9 cellular contexts compared by ENCODE assay signal in the genomic region with DNA sequence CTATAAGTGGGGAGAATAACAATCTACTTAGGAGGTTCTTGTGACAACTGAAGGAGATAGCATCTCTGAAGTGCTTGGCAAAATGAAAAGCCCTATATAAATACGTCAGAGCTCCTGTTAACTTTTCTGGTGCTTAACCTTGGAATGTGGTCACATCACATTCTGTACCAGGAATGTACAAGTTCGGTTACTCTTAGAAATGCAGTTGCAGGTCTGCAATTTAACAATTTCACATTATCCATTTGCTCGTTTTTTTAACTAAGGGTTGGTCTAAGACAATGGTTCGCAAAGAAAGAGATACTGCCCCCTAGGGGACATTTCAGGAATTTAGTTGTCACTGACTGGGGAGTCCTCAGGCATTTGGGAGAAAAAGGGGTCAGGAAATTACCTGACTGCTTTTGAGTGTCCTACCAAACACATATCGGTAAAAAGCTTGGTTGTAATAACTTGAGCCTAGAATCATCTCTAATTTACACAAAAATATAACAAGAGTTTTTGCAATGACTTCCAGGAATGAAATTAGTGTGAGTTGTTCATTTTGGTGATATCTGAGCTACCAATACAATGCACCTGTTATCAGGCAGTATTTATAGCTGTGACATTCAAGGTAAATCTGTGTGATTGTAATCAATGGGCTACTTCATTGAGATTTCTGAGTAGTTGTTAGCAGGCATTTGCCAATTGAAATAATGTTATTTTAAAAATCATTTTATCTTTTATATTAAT. TPM values are rescaled to one million over a fixed set of nuclear protein-coding genes. Genes with fewer than 3 reads are reported as not detected.
DNase-seq lines count a peak whose midpoint lies in the region; ATAC-seq, FAIRE-seq and TF ChIP-seq lines count a peak whose summit lies in the region.
"Had no signal": no experiment of that assay in that cellular context is flagged by ENCODE, and none has a peak within 500 bp of the region (broad histone marks: within the 10 kb centered on the region; RNA-seq: fewer than 3 reads in every experiment).

No MANE protein-coding gene starts in this region.

- POLR2A ChIA-PET in K562 (lab: Yijun Ruan, JAX): interaction anchor here (0.6 to 0.7 kb wide), 4 partner anchors 90 to 559 kb away, joined by 3 to 5 read pairs (median 3); no protein-coding TSS in a partner anchor

- no TSS peak for BruUV-seq in K562 (replicated peaks; lab: Mats Ljungman, UMichigan)

- peak; percentile 77 to 79 for TF ChIP-seq RAD21 in K562 (CRISPR knock-in tag; conservative IDR thresholded peaks at IDR 0.05 in 1 of 2, IDR thresholded peaks at IDR 0.05 in 1 of 2)

- H3K27me3 ChIP-seq in Karpas-422 (ENCODE audit: low read length): no peaks in the 10 kb centered on the region
- H3K27me3 ChIP-seq in SJSA1 (replicated peaks): no peaks in the 10 kb centered on the region
- no peaks in the 10 kb centered on the region for H3K27me3 ChIP-seq in K562 (ENCODE audit: control insufficient read depth in 2 of 2, insufficient read depth in 2 of 2, low read length in 2 of 2)

- no peak overlapping the region for H3K4me3 Mint-ChIP-seq in immature natural killer cell
- H3K4me3 Mint-ChIP-seq: dendritic cell treated with granulocyte-macrophage colony-stimulating factor and Interleukin-4, amounts not matched to agents 40 ng/mL and 50 ng/mL, for 4 days had no signal

- H3K4me2 ChIP-seq in Karpas-422 (ENCODE audit: low read depth, low read length, poor library complexity, severe bottlenecking) (no peak overlapping the region), K562 (ENCODE audit: insufficient read depth, low read length) (peak overlapping the region; percentile 55)

- no peaks in the 10 kb centered on the region for H3K36me3 Mint-ChIP-seq in immature natural killer cell

- DNase-seq in DMS53 (lab: John Stamatoyannopoulos, UW): peak; percentile 83
- DNase-seq in GM19240 (ENCODE audit: insufficient read length, low spot score): peak; percentile 39
- DNase-seq in Karpas-422: peak; percentile 91
- DNase-seq in SJSA1 (ENCODE audit: low read depth in 1 of 2, low spot score in 2 of 2): peak; percentile 78 to 83
- DNase-seq in K562 (ENCODE audit: extremely low read depth in 1 of 4, low spot score in 3 of 4): peak; percentile 68 to 84 (median 69)
- peak; percentile 61 to 69 (median 63) for DNase-seq in immature natural killer cell
- DNase-seq in stimulated activated CD8-positive, alpha-beta memory T cell treated with anti-CD3 and anti-CD28 coated beads, Interleukin-15, amount 100 ng/mL, for 1 hour (ENCODE audit: low read depth): peak; percentile 27

- H3K27me3 Mint-ChIP-seq in immature natural killer cell (ENCODE audit: low read depth in 3 of 3): peaks cover 3 to 27% (median 7%) of the 10 kb centered on the region in 3 donors

- WGBS in K562 (ENCODE audit: insufficient coverage, low coverage, missing lambda C conversion rate): 0% methylated on average over 5 of the region's 5 CpGs

- CTCF ChIA-PET in K562 (lab: Yijun Ruan, JAX; ENCODE audit: low intra/inter-chr PET ratio): interaction anchor here (0.7 to 3.9 kb wide), 6 partner anchors 106 to 564 kb away, joined by 3 to 29 read pairs (median 3); no protein-coding TSS in a partner anchor

- peak; percentile 85 for ATAC-seq in K562
- no peak for ATAC-seq in GM19023 (IDR thresholded peaks at IDR 0.05; ENCODE audit: unreplicated experiment)

- H3K9ac ChIP-seq in Karpas-422 (ENCODE audit: low read length) (no peak overlapping the region), K562 (ENCODE audit: insufficient read depth in 1 of 2, low read depth in 2 of 2, low read length in 2 of 2) (no peak overlapping the region)

- no peak overlapping the region for H3K27ac Mint-ChIP-seq in immature natural killer cell
- H3K27ac Mint-ChIP-seq: dendritic cell treated with granulocyte-macrophage colony-stimulating factor and Interleukin-4, amounts not matched to agents 40 ng/mL and 50 ng/mL, for 4 days had no signal

- FAIRE-seq in K562 (lab: Jason Lieb, UNC): peak; percentile 87

- H3K4me3 ChIP-seq in Karpas-422 (ENCODE audit: low read length) (no peak overlapping the region), SJSA1 (no peak overlapping the region), K562 (no peak overlapping the region)

- H3K9me1 ChIP-seq in K562 (ENCODE audit: control insufficient read depth, insufficient read depth, low read length): no peaks in the 10 kb centered on the region

- H3K9me3 Mint-ChIP-seq in immature natural killer cell: no peaks in the 10 kb centered on the region
- H3K9me3 Mint-ChIP-seq: dendritic cell treated with granulocyte-macrophage colony-stimulating factor and Interleukin-4, amounts not matched to agents 40 ng/mL and 50 ng/mL, for 4 days had no signal

- no peak for TF ChIP-seq EP300 in K562 (IDR thresholded peaks at IDR 0.05; ENCODE audit: low read length)

- H3K9me3 ChIP-seq in Karpas-422 (ENCODE audit: low read length): no peaks in the 10 kb centered on the region
- H3K9me3 ChIP-seq in SJSA1 (replicated peaks): no peaks in the 10 kb centered on the region
- no peaks in the 10 kb centered on the region for H3K9me3 ChIP-seq in K562 (replicated peaks; ENCODE audit: control insufficient read depth, insufficient read depth, low read depth, low read length)

- H2AFZ ChIP-seq in Karpas-422 (ENCODE audit: low read length): no peak overlapping the region
- peak overlapping the region; percentile 70 for H2AFZ ChIP-seq in K562 (ENCODE audit: low read depth, low read length)

- no peak overlapping the region for H3K27ac ChIP-seq in Karpas-422 (ENCODE audit: low read length)
- H3K27ac ChIP-seq in SJSA1: no peak overlapping the region
- H3K27ac ChIP-seq in K562 (ENCODE audit: extremely low read depth, low read depth, low read length): no peak overlapping the region

- intact Hi-C loops in K562 (cut with micrococcal nuclease): loop anchor here (1.0 to 10.0 kb wide), 3 partner anchors 107 to 567 kb away; no protein-coding TSS in a partner anchor

- no peak for TF ChIP-seq POLR2A in K562 (conservative IDR thresholded peaks at IDR 0.05)

- H3K9me2 ChIP-seq in Karpas-422 (replicated peaks; ENCODE audit: insufficient read depth, low read length): no peaks in the 10 kb centered on the region

- peaks cover 4 to 8% of the 10 kb centered on the region in 2 donors for H3K4me1 Mint-ChIP-seq in immature natural killer cell

- H4K20me1 ChIP-seq in Karpas-422 (ENCODE audit: insufficient read depth, low read depth, low read length): no peaks in the 10 kb centered on the region
- no peaks in the 10 kb centered on the region for H4K20me1 ChIP-seq in K562 (replicated peaks; ENCODE audit: control insufficient read depth, insufficient read depth, low read length)

- peak; percentile 75 to 88 (median 80) for TF ChIP-seq CTCF in K562 (IDR thresholded peaks at IDR 0.05 in 2 of 3, conservative IDR thresholded peaks at IDR 0.05 in 1 of 3; ENCODE audit: insufficient read depth in 2 of 3, low read depth in 1 of 3, low read length in 3 of 3)

- H3K79me2 ChIP-seq in Karpas-422 (ENCODE audit: low read length) (no peaks in the 10 kb centered on the region), K562 (ENCODE audit: control insufficient read depth, insufficient read depth, low read length) (no peaks in the 10 kb centered on the region)

- H3K4me1 ChIP-seq in Karpas-422 (ENCODE audit: low read length) (peaks cover 8% of the 10 kb centered on the region), SJSA1 (replicated peaks) (peaks cover 2% of the 10 kb centered on the region; the same call in 1 of the 2 replicates), K562 (replicated peaks in 1 of 2; ENCODE audit: control insufficient read depth in 2 of 2, insufficient read depth in 2 of 2, low read length in 2 of 2) (peaks cover 0 to 13% of the 10 kb centered on the region in 2 experiments; a peak in 3 of 5 replicates)

- in situ Hi-C loops in K562 (cut with MboI): loop anchor here (10.0 kb wide), 1 partner anchor 187 kb away; no protein-coding TSS in a partner anchor

- H3K36me3 ChIP-seq in Karpas-422 (ENCODE audit: insufficient read depth, low read length): no peaks in the 10 kb centered on the region
- no peaks in the 10 kb centered on the region for H3K36me3 ChIP-seq in SJSA1
- H3K36me3 ChIP-seq in K562 (ENCODE audit: control insufficient read depth, insufficient read depth, low read length): no peaks in the 10 kb centered on the region

RNA-seq across cellular contexts. Expression of gene HBEGF, which starts 5.4 kb away (rescaled TPM):
- total RNA-seq in Karpas-422 (2014; rRNA removed; shearing (Covaris generic); ENCODE audit: low replicate concordance): 1.3 and 1.8 TPM in 2 replicates
- 44.2 and 46.9 TPM in 2 replicates for total RNA-seq in SJSA1 (2014; rRNA removed; shearing (Covaris generic))
- total RNA-seq in K562 (2011; cell fraction: chromatin; rRNA removed; ENCODE audit: low replicate concordance): 1.1 and 4.5 TPM in 2 replicates
- total RNA-seq in K562 (2011; cell fraction: nucleolus; rRNA removed): 1.7 and 2.3 TPM in 2 replicates
- 2.2 and 3.7 TPM in 2 replicates for total RNA-seq in K562 (2011; cell fraction: nucleoplasm; rRNA removed)
- 0.36 and 1.4 TPM in 2 replicates for total RNA-seq in K562 (2014; rRNA removed)
- total RNA-seq in K562 (2014; rRNA removed; fragmentation: Illumina TruSeq; extraction: Trizol): 0.47 and 0.77 TPM in 2 replicates
- total RNA-seq in K562 (2015; rRNA removed; fragmentation: Illumina TruSeq; extraction: Trizol): 0.65 and 0.75 TPM in 2 replicates
- 0.65 and 0.98 TPM in 2 replicates for total RNA-seq in K562 (2021)
- polyA plus RNA-seq in K562 (2011; rRNA removed): 0.45 and 0.60 TPM in 2 replicates
- 0.19 and 0.27 TPM in 2 replicates for polyA plus RNA-seq in K562 (2011; cell fraction: cytosol; rRNA removed)
- polyA plus RNA-seq in K562 (2011; cell fraction: nucleus; rRNA removed): 0.25 and 0.78 TPM in 2 replicates
- polyA plus RNA-seq in K562 (2012): 0.47 and 0.69 TPM in 2 replicates
- polyA plus RNA-seq in K562 (2014; fragmentation: Illumina TruSeq; extraction: Trizol): 0.79 and 1.1 TPM in 2 replicates
- polyA plus RNA-seq in K562 (2014; fragmentation: Nextera tagmentation; extraction: Ambion mirVana): under 1 TPM; 0.11 to 0.29 TPM
- polyA plus RNA-seq in K562 (2014; rRNA removed): 0.62 and 0.78 TPM in 2 replicates
- polyA minus RNA-seq in K562 (2011; rRNA and poly(A)+ RNA removed): 0.18 and 0.28 TPM in 2 replicates
- 0.38 TPM in 1 of 2 replicates, not detected in the other for polyA minus RNA-seq in K562 (2011; cell fraction: cytosol; rRNA and poly(A)+ RNA removed)
- polyA minus RNA-seq in K562 (2011; cell fraction: nucleus; rRNA and poly(A)+ RNA removed): 0.11 and 0.67 TPM in 2 replicates
- polyA plus RNA-seq in immature natural killer cell: 1 to 10 TPM in 1 of 3 donors, under 1 TPM in 1, not detected in 1; 0.80 to 2.2 TPM

RNA-seq across cellular contexts. Expression of gene SLC4A9, which starts 8.2 kb away (rescaled TPM):
- not detected in 2 replicates for total RNA-seq in Karpas-422 (2014; rRNA removed; shearing (Covaris generic); ENCODE audit: low replicate concordance)
- not detected in 2 replicates for total RNA-seq in SJSA1 (2014; rRNA removed; shearing (Covaris generic))
- 0.53 TPM in 1 of 2 replicates, not detected in the other for total RNA-seq in K562 (2011; cell fraction: chromatin; rRNA removed; ENCODE audit: low replicate concordance)
- 0.17 and 0.39 TPM in 2 replicates for total RNA-seq in K562 (2011; cell fraction: nucleolus; rRNA removed)
- total RNA-seq in K562 (2011; cell fraction: nucleoplasm; rRNA removed): 0.23 TPM in 1 of 2 replicates, not detected in the other
- total RNA-seq in K562 (2014; rRNA removed): 0.05 TPM in 1 of 2 replicates, not detected in the other
- total RNA-seq in K562 (2014; rRNA removed; fragmentation: Illumina TruSeq; extraction: Trizol): not detected in 2 replicates
- total RNA-seq in K562 (2015; rRNA removed; fragmentation: Illumina TruSeq; extraction: Trizol): not detected in 2 replicates
- not detected in 2 replicates for total RNA-seq in K562 (2021)
- polyA plus RNA-seq in K562 (2011; rRNA removed): 0.13 TPM in 1 of 2 replicates, not detected in the other
- 0.03 TPM in 1 of 2 replicates, not detected in the other for polyA plus RNA-seq in K562 (2011; cell fraction: cytosol; rRNA removed)
- 0.17 and 0.20 TPM in 2 replicates for polyA plus RNA-seq in K562 (2011; cell fraction: nucleus; rRNA removed)
- polyA plus RNA-seq in K562 (2012): 0.03 TPM in 1 of 2 replicates, not detected in the other
- polyA plus RNA-seq in K562 (2014; fragmentation: Illumina TruSeq; extraction: Trizol): not detected in 2 replicates
- not detected for polyA plus RNA-seq in K562 (2014; fragmentation: Nextera tagmentation; extraction: Ambion mirVana)
- not detected in 2 replicates for polyA plus RNA-seq in K562 (2014; rRNA removed)
- polyA minus RNA-seq in K562 (2011; rRNA and poly(A)+ RNA removed): not detected in 2 replicates
- not detected in 2 replicates for polyA minus RNA-seq in K562 (2011; cell fraction: cytosol; rRNA and poly(A)+ RNA removed)
- polyA minus RNA-seq in K562 (2011; cell fraction: nucleus; rRNA and poly(A)+ RNA removed): 0.11 and 0.13 TPM in 2 replicates
- not detected for polyA plus RNA-seq in immature natural killer cell

RNA-seq across cellular contexts. Expression of gene PFDN1, which starts 48.9 kb away (rescaled TPM):
- 28.2 and 49.8 TPM in 2 replicates for total RNA-seq in Karpas-422 (2014; rRNA removed; shearing (Covaris generic); ENCODE audit: low replicate concordance)
- 200 and 218 TPM in 2 replicates for total RNA-seq in SJSA1 (2014; rRNA removed; shearing (Covaris generic))
- total RNA-seq in K562 (2011; cell fraction: chromatin; rRNA removed; ENCODE audit: low replicate concordance): 29.2 and 32.1 TPM in 2 replicates
- 15.8 and 17.2 TPM in 2 replicates for total RNA-seq in K562 (2011; cell fraction: nucleolus; rRNA removed)
- 16.6 and 29.8 TPM in 2 replicates for total RNA-seq in K562 (2011; cell fraction: nucleoplasm; rRNA removed)
- total RNA-seq in K562 (2014; rRNA removed) (45.5 and 51.1 TPM in 2 replicates), K562 (2014; rRNA removed; fragmentation: Illumina TruSeq; extraction: Trizol) (75.7 and 88.5 TPM in 2 replicates), K562 (2015; rRNA removed; fragmentation: Illumina TruSeq; extraction: Trizol) (71.1 and 79.5 TPM in 2 replicates), K562 (2021) (49.3 and 50.3 TPM in 2 replicates)
- polyA plus RNA-seq in K562 (2011; rRNA removed) (78.0 and 78.2 TPM in 2 replicates), K562 (2014; fragmentation: Illumina TruSeq; extraction: Trizol) (99.3 and 119 TPM in 2 replicates), K562 (2014; fragmentation: Nextera tagmentation; extraction: Ambion mirVana) (100 to 1,000 TPM; 152 to 215 TPM), K562 (2014; rRNA removed) (70.9 and 72.6 TPM in 2 replicates), immature natural killer cell (100 to 1,000 TPM; 114 to 225 (median 150) TPM)
- 89.8 and 92.6 TPM in 2 replicates for polyA plus RNA-seq in K562 (2011; cell fraction: cytosol; rRNA removed)
- polyA plus RNA-seq in K562 (2011; cell fraction: nucleus; rRNA removed): 28.5 and 34.0 TPM in 2 replicates
- 55.2 and 148 TPM in 2 replicates for polyA plus RNA-seq in K562 (2012)
- polyA minus RNA-seq in K562 (2011; rRNA and poly(A)+ RNA removed): 81.1 and 111 TPM in 2 replicates
- 29.9 and 39.3 TPM in 2 replicates for polyA minus RNA-seq in K562 (2011; cell fraction: cytosol; rRNA and poly(A)+ RNA removed)
- 7.5 and 14.9 TPM in 2 replicates for polyA minus RNA-seq in K562 (2011; cell fraction: nucleus; rRNA and poly(A)+ RNA removed)

RNA-seq across cellular contexts. Expression of gene ANKHD1, which starts 49.9 kb away (rescaled TPM):
- total RNA-seq in Karpas-422 (2014; rRNA removed; shearing (Covaris generic); ENCODE audit: low replicate concordance): 110 and 119 TPM in 2 replicates
- 63.7 and 82.0 TPM in 2 replicates for total RNA-seq in SJSA1 (2014; rRNA removed; shearing (Covaris generic))
- 294 and 721 TPM in 2 replicates for total RNA-seq in K562 (2011; cell fraction: chromatin; rRNA removed; ENCODE audit: low replicate concordance)
- total RNA-seq in K562 (2011; cell fraction: nucleolus; rRNA removed): 87.1 and 125 TPM in 2 replicates
- total RNA-seq in K562 (2011; cell fraction: nucleoplasm; rRNA removed): 258 and 400 TPM in 2 replicates
- total RNA-seq in K562 (2014; rRNA removed) (68.1 and 75.8 TPM in 2 replicates), K562 (2014; rRNA removed; fragmentation: Illumina TruSeq; extraction: Trizol) (63.0 and 72.8 TPM in 2 replicates), K562 (2015; rRNA removed; fragmentation: Illumina TruSeq; extraction: Trizol) (73.7 and 78.7 TPM in 2 replicates), K562 (2021) (98.7 and 110 TPM in 2 replicates)
- polyA plus RNA-seq in K562 (2011; rRNA removed) (138 and 144 TPM in 2 replicates), K562 (2014; fragmentation: Illumina TruSeq; extraction: Trizol) (93.0 and 101 TPM in 2 replicates), K562 (2014; fragmentation: Nextera tagmentation; extraction: Ambion mirVana) (10 to 100 TPM; 38.9 to 39.0 TPM), K562 (2014; rRNA removed) (93.6 and 96.7 TPM in 2 replicates), immature natural killer cell (10 to 100 TPM; 37.0 to 86.1 (median 62.7) TPM)
- 62.7 and 95.2 TPM in 2 replicates for polyA plus RNA-seq in K562 (2011; cell fraction: cytosol; rRNA removed)
- polyA plus RNA-seq in K562 (2011; cell fraction: nucleus; rRNA removed): 202 and 212 TPM in 2 replicates
- 68.5 and 82.4 TPM in 2 replicates for polyA plus RNA-seq in K562 (2012)
- 219 and 272 TPM in 2 replicates for polyA minus RNA-seq in K562 (2011; rRNA and poly(A)+ RNA removed)
- polyA minus RNA-seq in K562 (2011; cell fraction: cytosol; rRNA and poly(A)+ RNA removed): 70.9 and 81.8 TPM in 2 replicates
- polyA minus RNA-seq in K562 (2011; cell fraction: nucleus; rRNA and poly(A)+ RNA removed): 78.9 and 124 TPM in 2 replicates

Comparison
In these comparisons a context has a peak if more than half of its experiments do, and no peak if none do; other contexts are left out.
1. DNase-seq: peak in every context shown above with its lines; median percentile 91 in Karpas-422; 83 in DMS53; 80 in SJSA1; 69 in K562; 63 in immature natural killer cell; 39 in GM19240; 27 in stimulated activated CD8-positive, alpha-beta memory T cell treated with anti-CD3 and anti-CD28 coated beads, Interleukin-15, amount 100 ng/mL, for 1 hour.